In the genomic region with DNA sequence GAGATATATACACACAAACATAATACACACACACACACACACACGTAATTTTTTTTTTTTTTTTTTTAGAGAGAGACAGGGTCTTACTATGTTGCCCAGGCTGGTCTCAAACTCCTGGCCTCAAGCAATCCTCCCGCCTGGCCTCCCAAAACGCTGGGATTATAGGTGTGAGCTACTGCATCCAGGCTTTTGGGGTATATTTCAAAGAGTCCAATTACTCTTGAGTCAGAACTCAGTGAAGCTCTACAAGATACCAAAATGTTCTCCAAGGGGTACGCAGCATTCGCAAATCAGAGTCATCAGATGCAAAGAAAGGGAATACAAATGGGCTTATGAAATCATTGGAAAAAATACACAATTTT, we compare ENCODE assay signal across 8 cellular contexts. TPM values are rescaled to one million over a fixed set of nuclear protein-coding genes. Genes with fewer than 3 reads are reported as not detected.
DNase-seq lines count a peak whose midpoint lies in the region; ATAC-seq and TF ChIP-seq lines count a peak whose summit lies in the region.

No MANE protein-coding gene starts in this region.

- H3K4me1 Mint-ChIP-seq in stimulated activated naive CD8-positive, alpha-beta T cell treated with anti-CD3 and anti-CD28 coated beads, Interleukin-15, Interleukin-2, amounts not matched to agents 100 ng/mL and 50 ng/mL, for 24 hours (ENCODE audit: low read depth): peaks cover 93% of the 10 kb centered on the region
- H3K4me1 Mint-ChIP-seq in T-cell: peaks cover 24 to 43% (median 39%) of the 10 kb centered on the region in 3 donors

- ATAC-seq in stimulated activated naive CD8-positive, alpha-beta T cell treated with anti-CD3 and anti-CD28 coated beads, Interleukin-15, Interleukin-2, amounts not matched to agents 100 U/mL and 50 U/mL, for 24 hours: no peak
- peak in 3 of 4 experiments; percentile 3 to 11 (median 5) for ATAC-seq in T-cell (replicated peaks in 1 of 4)
- peak; percentile 3 for ATAC-seq in aorta (ENCODE audit: low FRiP score)
- ATAC-seq in HG03469 (IDR thresholded peaks at IDR 0.05; ENCODE audit: unreplicated experiment): no peak

- no peak for TF ChIP-seq CTCF in liver (IDR thresholded peaks at IDR 0.05; ENCODE audit: low read depth, low read length, missing input control)

- H3K27ac ChIP-seq in liver (ENCODE audit: low read depth in 1 of 2, low read length in 2 of 2) (peak overlapping the region; percentile 87 to 88), aorta (ENCODE audit: low read depth in 1 of 2, low read length in 2 of 2) (peak overlapping the region; percentile 59 to 92)

- peak overlapping the region; percentile 67 for H3K4me3 Mint-ChIP-seq in stimulated activated naive CD8-positive, alpha-beta T cell treated with anti-CD3 and anti-CD28 coated beads, Interleukin-15, Interleukin-2, amounts not matched to agents 100 ng/mL and 50 ng/mL, for 24 hours
- H3K4me3 Mint-ChIP-seq in T-cell: peak overlapping the region in 1 of 3 donors; percentile 53

- no peak overlapping the region for H3K9ac ChIP-seq in liver (ENCODE audit: low read depth in 1 of 2, low read length in 2 of 2)

- no peak for TF ChIP-seq RAD21 in liver (IDR thresholded peaks at IDR 0.05)

- H3K9me3 Mint-ChIP-seq in stimulated activated naive CD8-positive, alpha-beta T cell treated with anti-CD3 and anti-CD28 coated beads, Interleukin-15, Interleukin-2, amounts not matched to agents 100 ng/mL and 50 ng/mL, for 24 hours: no peaks in the 10 kb centered on the region
- no peaks in the 10 kb centered on the region for H3K9me3 Mint-ChIP-seq in T-cell

- intact Hi-C loops in aorta (cut with DNase I): loop anchor here (5.0 to 10.0 kb wide), 2 partner anchors 55 to 163 kb away; partner anchors contain the start of gene PHLDA1 (in 2 of the 2)

- no peaks in the 10 kb centered on the region for H3K27me3 Mint-ChIP-seq in stimulated activated naive CD8-positive, alpha-beta T cell treated with anti-CD3 and anti-CD28 coated beads, Interleukin-15, Interleukin-2, amounts not matched to agents 100 ng/mL and 50 ng/mL, for 24 hours
- H3K27me3 Mint-ChIP-seq in T-cell: no peaks in the 10 kb centered on the region

- no peaks in the 10 kb centered on the region for H3K27me3 ChIP-seq in liver (ENCODE audit: control insufficient read depth in 4 of 4, insufficient read depth in 4 of 4, low read length in 3 of 4)
- no peaks in the 10 kb centered on the region for H3K27me3 ChIP-seq in aorta (ENCODE audit: control insufficient read depth in 1 of 2, insufficient read depth in 2 of 2, low read length in 1 of 2)

- peaks cover 5 to 20% (median 12%) of the 10 kb centered on the region in 4 donors for H3K4me1 ChIP-seq in liver (ENCODE audit: control insufficient read depth in 4 of 4, insufficient read depth in 4 of 4, low read length in 3 of 4)
- H3K4me1 ChIP-seq in aorta (ENCODE audit: control insufficient read depth in 1 of 2, insufficient read depth in 2 of 2, low read length in 2 of 2): peaks cover 7 to 10% of the 10 kb centered on the region in 2 donors

- CTCF ChIA-PET in T-cell (lab: Charles Lee): interaction anchor here (0.5 to 0.7 kb wide), 3 partner anchors 55 to 493 kb away, joined by 3 to 5 read pairs (median 4); no protein-coding TSS in a partner anchor

- WGBS in liver: 71% methylated on average over 5 of the region's 5 CpGs
- WGBS in aorta, 2 donors: 51 to 67% methylated on average over 5 of the region's 5 CpGs

- DNase-seq in stimulated activated naive CD8-positive, alpha-beta T cell treated with anti-CD3 and anti-CD28 coated beads, Interleukin-15, Interleukin-2, amounts not matched to agents 100 U/mL and 50 U/mL, for 24 hours: no peak
- peak in 1 of 34 experiments; percentile 19 for DNase-seq in T-cell
- no peak for DNase-seq in aorta
- no peak for DNase-seq in NCI-H2081 (lab: John Stamatoyannopoulos, UW)
- DNase-seq in islet precursor cell: no peak

- H3K9me3 ChIP-seq in liver (ENCODE audit: control insufficient read depth in 4 of 4, low read length in 3 of 4) (no peaks in the 10 kb centered on the region), aorta (ENCODE audit: control insufficient read depth, low read length) (no peaks in the 10 kb centered on the region)

- H3K36me3 ChIP-seq in liver (ENCODE audit: control insufficient read depth in 4 of 4, insufficient read depth in 3 of 4, low read depth in 1 of 4, low read length in 3 of 4) (no peaks in the 10 kb centered on the region), aorta (ENCODE audit: control insufficient read depth in 1 of 2, insufficient read depth in 2 of 2, low read length in 1 of 2) (no peaks in the 10 kb centered on the region)

- POLR2A ChIA-PET in T-cell (lab: Charles Lee): interaction anchor here in 1 of 2 donors (1.0 to 1.5 kb wide), 2 partner anchors 52 to 53 kb away, joined by 3 to 4 read pairs; partner anchors contain the start of gene PHLDA1

- no peak overlapping the region for H3K4me3 ChIP-seq in liver (ENCODE audit: low read depth in 1 of 3, low read length in 3 of 3)
- no peak overlapping the region for H3K4me3 ChIP-seq in aorta (ENCODE audit: low read length in 2 of 2)

- no peaks in the 10 kb centered on the region for H3K36me3 Mint-ChIP-seq in stimulated activated naive CD8-positive, alpha-beta T cell treated with anti-CD3 and anti-CD28 coated beads, Interleukin-15, Interleukin-2, amounts not matched to agents 100 ng/mL and 50 ng/mL, for 24 hours (ENCODE audit: low read depth)
- no peaks in the 10 kb centered on the region for H3K36me3 Mint-ChIP-seq in T-cell

- H3K27ac Mint-ChIP-seq in stimulated activated naive CD8-positive, alpha-beta T cell treated with anti-CD3 and anti-CD28 coated beads, Interleukin-15, Interleukin-2, amounts not matched to agents 100 ng/mL and 50 ng/mL, for 24 hours: peak overlapping the region; percentile 98
- peak overlapping the region; percentile 83 to 89 for H3K27ac Mint-ChIP-seq in T-cell

TF ChIP-seq in liver, 16 proteins besides CTCF, POLR2A, EP300 and RAD21:
- TF ChIP-seq HNF4A (conservative IDR thresholded peaks at IDR 0.05): no peak
- TF ChIP-seq HNF4G (IDR thresholded peaks at IDR 0.05): no peak
- no peak for TF ChIP-seq FOXA2 (IDR thresholded peaks at IDR 0.05)
- TF ChIP-seq RXRA (IDR thresholded peaks at IDR 0.05): no peak
- TF ChIP-seq GABPA (IDR thresholded peaks at IDR 0.05 in 1 of 2, conservative IDR thresholded peaks at IDR 0.05 in 1 of 2): no peak
- TF ChIP-seq JUND (IDR thresholded peaks at IDR 0.05): no peak
- TF ChIP-seq, protein P1, sequence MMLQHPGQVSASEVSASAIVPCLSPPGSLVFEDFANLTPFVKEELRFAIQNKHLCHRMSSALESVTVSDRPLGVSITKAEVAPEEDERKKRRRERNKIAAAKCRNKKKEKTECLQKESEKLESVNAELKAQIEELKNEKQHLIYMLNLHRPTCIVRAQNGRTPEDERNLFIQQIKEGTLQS (IDR thresholded peaks at IDR 0.05): no peak
- no peak for TF ChIP-seq FOXA1 (IDR thresholded peaks at IDR 0.05)

RNA-seq across cellular contexts. Expression of gene PHLDA1, which starts 54.0 kb away (rescaled TPM):
- 10 to 100 TPM in 1 of 5 donors, 1 to 10 TPM in 4; 5.4 to 11.7 (median 7.1) TPM for total RNA-seq in T-cell
- 10 to 100 TPM in 1 of 2 donors, 1 to 10 TPM in 1; 4.5 to 11.5 TPM for total RNA-seq in liver
- 1 to 10 TPM; 2.8 to 6.9 TPM for polyA plus RNA-seq in liver
- 10 to 100 TPM; 16.6 to 25.9 TPM for total RNA-seq in aorta
- polyA plus RNA-seq in aorta: 10 to 100 TPM in 1 of 2 donors, 1 to 10 TPM in 1; 9.0 to 26.9 TPM

Comparison
In these comparisons a context has a peak if more than half of its experiments do, and no peak if none do; other contexts are left out.
1. ATAC-seq: peak in T-cell (3 of 4) and aorta (single experiment); none in stimulated activated naive CD8-positive, alpha-beta T cell treated with anti-CD3 and anti-CD28 coated beads, Interleukin-15, Interleukin-2, amounts not matched to agents 100 U/mL and 50 U/mL, for 24 hours (single experiment) and HG03469 (single experiment).